2 cellular contexts compared by ENCODE assay signal in the genomic region with DNA sequence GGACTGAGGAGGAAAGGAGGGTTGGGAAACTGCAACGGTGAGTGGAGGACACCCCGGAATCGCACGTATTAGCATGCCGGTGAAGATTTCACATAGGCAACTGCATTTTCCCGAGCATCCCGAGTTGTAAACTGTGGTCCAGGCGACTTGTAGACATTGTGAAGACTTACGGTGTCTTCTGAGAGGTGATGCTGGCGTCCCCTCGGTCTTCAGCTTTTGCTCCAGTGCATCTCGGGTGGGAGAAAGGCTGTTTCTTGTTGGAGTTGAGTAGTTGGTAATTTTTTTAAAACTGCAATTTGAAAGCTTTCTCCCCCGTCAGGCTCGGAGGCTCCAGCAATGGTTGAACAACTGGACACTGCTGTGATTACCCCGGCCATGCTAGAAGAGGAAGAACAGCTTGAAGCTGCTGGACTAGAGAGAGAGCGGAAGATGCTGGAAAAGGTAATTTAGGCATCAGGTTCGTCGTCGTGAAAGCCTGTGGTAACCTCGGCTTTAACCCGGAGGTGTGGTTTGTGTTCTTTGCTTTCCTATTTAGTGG.
TF ChIP-seq lines count a peak whose summit lies in the region.

No MANE protein-coding gene starts in this region.

TF ChIP-seq in A549, 52 proteins besides CTCF, POLR2A, EP300 and RAD21:
- TF ChIP-seq, protein P1, sequence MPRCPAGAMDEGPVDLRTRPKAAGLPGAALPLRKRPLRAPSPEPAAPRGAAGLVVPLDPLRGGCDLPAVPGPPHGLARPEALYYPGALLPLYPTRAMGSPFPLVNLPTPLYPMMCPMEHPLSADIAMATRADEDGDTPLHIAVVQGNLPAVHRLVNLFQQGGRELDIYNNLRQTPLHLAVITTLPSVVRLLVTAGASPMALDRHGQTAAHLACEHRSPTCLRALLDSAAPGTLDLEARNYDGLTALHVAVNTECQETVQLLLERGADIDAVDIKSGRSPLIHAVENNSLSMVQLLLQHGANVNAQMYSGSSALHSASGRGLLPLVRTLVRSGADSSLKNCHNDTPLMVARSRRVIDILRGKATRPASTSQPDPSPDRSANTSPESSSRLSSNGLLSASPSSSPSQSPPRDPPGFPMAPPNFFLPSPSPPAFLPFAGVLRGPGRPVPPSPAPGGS (IDR thresholded peaks at IDR 0.05), result no peak
- TF ChIP-seq NR3C1 (IDR thresholded peaks at IDR 0.05), result no peak
- TF ChIP-seq HDAC2 (IDR thresholded peaks at IDR 0.05), result no peak
- TF ChIP-seq EHF (CRISPR knock-in tag; IDR thresholded peaks at IDR 0.05), result no peak
- TF ChIP-seq, protein P2, sequence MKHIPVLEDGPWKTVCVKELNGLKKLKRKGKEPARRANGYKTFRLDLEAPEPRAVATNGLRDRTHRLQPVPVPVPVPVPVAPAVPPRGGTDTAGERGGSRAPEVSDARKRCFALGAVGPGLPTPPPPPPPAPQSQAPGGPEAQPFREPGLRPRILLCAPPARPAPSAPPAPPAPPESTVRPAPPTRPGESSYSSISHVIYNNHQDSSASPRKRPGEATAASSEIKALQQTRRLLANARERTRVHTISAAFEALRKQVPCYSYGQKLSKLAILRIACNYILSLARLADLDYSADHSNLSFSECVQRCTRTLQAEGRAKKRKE (CRISPR knock-in tag; IDR thresholded peaks at IDR 0.05; ENCODE audit: low read depth), result no peak
- TF ChIP-seq FOSL2 (IDR thresholded peaks at IDR 0.05), result no peak
- TF ChIP-seq FOSL2 (CRISPR knock-in tag; IDR thresholded peaks at IDR 0.05), result no peak

TF ChIP-seq in HepG2, 621 proteins besides CTCF, POLR2A, EP300 and RAD21:
- TF ChIP-seq SETDB1 (CRISPR knock-in tag; IDR thresholded peaks at IDR 0.05; ENCODE audit: borderline replicate concordance) (no peak), ZNF543 (CRISPR knock-in tag; IDR thresholded peaks at IDR 0.05) (0 out of 2 replicates have a peak, but pooled peaks have one; percentile 10), PHF5A (CRISPR knock-in tag; IDR thresholded peaks at IDR 0.05; ENCODE audit: low read depth, unreplicated experiment) (no peak), ZNF160 (CRISPR knock-in tag; IDR thresholded peaks at IDR 0.05) (0 out of 2 replicates have a peak, but pooled peaks have one; percentile 8), MEIS1 (CRISPR knock-in tag; IDR thresholded peaks at IDR 0.05; ENCODE audit: borderline replicate concordance) (peak; percentile 32; the same call in 1 of the 2 replicates), DR1 (CRISPR knock-in tag; IDR thresholded peaks at IDR 0.05) (0 out of 2 replicates have a peak, but pooled peaks have one; percentile 11), NR2C2 (CRISPR knock-in tag; IDR thresholded peaks at IDR 0.05; ENCODE audit: borderline replicate concordance) (0 out of 2 replicates have a peak, but pooled peaks have one; percentile 4), KAT7 (CRISPR knock-in tag; IDR thresholded peaks at IDR 0.05; ENCODE audit: borderline replicate concordance) (0 out of 2 replicates have a peak, but pooled peaks have one; percentile 18), ZNF121 (CRISPR knock-in tag; IDR thresholded peaks at IDR 0.05) (peak; percentile 55; the same call in 1 of the 2 replicates)
- TF ChIP-seq, protein P3, sequence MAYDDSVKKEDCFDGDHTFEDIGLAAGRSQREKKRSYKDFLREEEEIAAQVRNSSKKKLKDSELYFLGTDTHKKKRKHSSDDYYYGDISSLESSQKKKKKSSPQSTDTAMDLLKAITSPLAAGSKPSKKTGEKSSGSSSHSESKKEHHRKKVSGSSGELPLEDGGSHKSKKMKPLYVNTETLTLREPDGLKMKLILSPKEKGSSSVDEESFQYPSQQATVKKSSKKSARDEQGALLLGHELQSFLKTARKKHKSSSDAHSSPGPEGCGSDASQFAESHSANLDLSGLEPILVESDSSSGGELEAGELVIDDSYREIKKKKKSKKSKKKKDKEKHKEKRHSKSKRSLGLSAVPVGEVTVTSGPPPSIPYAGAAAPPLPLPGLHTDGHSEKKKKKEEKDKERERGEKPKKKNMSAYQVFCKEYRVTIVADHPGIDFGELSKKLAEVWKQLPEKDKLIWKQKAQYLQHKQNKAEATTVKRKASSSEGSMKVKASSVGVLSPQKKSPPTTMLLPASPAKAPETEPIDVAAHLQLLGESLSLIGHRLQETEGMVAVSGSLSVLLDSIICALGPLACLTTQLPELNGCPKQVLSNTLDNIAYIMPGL (CRISPR knock-in tag; IDR thresholded peaks at IDR 0.05; ENCODE audit: borderline replicate concordance in 1 of 2, low read depth in 1 of 2), result 0 out of 4 replicates have a peak, but pooled peaks of 1 of the 2 experiments have one; percentile 9
- TF ChIP-seq, protein P4, sequence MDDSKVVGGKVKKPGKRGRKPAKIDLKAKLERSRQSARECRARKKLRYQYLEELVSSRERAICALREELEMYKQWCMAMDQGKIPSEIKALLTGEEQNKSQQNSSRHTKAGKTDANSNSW (CRISPR knock-in tag; IDR thresholded peaks at IDR 0.05; ENCODE audit: borderline replicate concordance), result no peak
- TF ChIP-seq, protein P5, sequence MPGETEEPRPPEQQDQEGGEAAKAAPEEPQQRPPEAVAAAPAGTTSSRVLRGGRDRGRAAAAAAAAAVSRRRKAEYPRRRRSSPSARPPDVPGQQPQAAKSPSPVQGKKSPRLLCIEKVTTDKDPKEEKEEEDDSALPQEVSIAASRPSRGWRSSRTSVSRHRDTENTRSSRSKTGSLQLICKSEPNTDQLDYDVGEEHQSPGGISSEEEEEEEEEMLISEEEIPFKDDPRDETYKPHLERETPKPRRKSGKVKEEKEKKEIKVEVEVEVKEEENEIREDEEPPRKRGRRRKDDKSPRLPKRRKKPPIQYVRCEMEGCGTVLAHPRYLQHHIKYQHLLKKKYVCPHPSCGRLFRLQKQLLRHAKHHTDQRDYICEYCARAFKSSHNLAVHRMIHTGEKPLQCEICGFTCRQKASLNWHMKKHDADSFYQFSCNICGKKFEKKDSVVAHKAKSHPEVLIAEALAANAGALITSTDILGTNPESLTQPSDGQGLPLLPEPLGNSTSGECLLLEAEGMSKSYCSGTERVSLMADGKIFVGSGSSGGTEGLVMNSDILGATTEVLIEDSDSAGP (CRISPR knock-in tag; IDR thresholded peaks at IDR 0.05; ENCODE audit: borderline replicate concordance), result peak; percentile 4; the same call in 1 of the 2 replicates
- TF ChIP-seq, protein P6, sequence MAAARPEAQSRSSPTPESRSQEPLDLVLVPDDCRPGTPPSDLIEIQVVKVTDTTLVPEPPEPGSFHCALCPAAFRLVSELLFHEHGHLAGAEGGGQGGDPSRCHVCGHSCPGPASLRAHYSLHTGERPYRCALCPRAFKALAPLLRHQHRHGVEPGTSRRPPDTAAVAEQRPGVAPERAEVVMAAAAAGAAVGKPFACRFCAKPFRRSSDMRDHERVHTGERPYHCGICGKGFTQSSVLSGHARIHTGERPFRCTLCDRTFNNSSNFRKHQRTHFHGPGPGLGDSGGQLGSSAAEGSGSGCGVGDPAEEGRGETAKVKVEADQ (CRISPR knock-in tag; IDR thresholded peaks at IDR 0.05; ENCODE audit: borderline replicate concordance), result 0 out of 2 replicates have a peak, but pooled peaks have one; percentile 7
- TF ChIP-seq, protein P7, sequence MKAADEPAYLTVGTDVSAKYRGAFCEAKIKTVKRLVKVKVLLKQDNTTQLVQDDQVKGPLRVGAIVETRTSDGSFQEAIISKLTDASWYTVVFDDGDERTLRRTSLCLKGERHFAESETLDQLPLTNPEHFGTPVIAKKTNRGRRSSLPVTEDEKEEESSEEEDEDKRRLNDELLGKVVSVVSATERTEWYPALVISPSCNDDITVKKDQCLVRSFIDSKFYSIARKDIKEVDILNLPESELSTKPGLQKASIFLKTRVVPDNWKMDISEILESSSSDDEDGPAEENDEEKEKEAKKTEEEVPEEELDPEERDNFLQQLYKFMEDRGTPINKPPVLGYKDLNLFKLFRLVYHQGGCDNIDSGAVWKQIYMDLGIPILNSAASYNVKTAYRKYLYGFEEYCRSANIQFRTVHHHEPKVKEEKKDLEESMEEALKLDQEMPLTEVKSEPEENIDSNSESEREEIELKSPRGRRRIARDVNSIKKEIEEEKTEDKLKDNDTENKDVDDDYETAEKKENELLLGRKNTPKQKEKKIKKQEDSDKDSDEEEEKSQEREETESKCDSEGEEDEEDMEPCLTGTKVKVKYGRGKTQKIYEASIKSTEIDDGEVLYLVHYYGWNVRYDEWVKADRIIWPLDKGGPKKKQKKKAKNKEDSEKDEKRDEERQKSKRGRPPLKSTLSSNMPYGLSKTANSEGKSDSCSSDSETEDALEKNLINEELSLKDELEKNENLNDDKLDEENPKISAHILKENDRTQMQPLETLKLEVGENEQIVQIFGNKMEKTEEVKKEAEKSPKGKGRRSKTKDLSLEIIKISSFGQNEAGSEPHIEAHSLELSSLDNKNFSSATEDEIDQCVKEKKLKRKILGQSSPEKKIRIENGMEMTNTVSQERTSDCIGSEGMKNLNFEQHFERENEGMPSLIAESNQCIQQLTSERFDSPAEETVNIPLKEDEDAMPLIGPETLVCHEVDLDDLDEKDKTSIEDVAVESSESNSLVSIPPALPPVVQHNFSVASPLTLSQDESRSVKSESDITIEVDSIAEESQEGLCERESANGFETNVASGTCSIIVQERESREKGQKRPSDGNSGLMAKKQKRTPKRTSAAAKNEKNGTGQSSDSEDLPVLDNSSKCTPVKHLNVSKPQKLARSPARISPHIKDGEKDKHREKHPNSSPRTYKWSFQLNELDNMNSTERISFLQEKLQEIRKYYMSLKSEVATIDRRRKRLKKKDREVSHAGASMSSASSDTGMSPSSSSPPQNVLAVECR (CRISPR knock-in tag; IDR thresholded peaks at IDR 0.05; ENCODE audit: borderline replicate concordance), result peak; percentile 57
TF ChIP-seq in HepG2: peak in this region for 11.
